Comparison of ENCODE assay signal across 8 cellular contexts in the genomic region with DNA sequence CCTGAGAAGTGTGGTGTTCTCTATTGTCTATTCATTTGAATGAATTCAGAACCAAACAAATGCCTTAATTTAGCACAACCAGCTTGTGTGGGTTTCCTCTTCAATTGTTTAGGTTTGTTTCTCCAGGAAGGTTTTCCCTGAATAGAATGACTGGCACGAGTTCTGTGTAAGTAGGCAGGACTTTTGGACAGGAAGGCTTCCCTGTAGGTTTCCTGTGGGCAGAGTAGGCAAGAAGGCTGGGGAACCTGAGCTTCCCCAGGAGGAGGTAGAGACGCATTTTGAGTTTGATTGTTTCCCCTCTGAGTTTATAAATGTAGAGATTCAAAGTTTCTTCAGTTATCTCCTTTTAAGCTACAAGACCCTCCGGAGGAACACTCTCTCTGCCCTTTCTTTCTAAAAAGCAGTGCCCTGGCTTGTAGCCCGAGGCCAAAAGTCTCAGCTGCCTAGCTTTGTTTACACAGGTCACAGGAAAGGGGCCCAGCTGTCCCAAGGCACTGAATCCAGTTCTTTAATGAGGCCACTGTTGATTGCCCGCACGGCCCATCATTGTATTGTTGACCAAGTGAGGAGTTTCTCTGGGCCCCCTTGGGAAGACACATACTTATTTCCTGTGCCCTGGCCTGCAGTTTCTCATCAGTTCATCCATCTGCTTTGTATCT.
DNase-seq lines count a peak whose midpoint lies in the region; TF ChIP-seq lines count a peak whose summit lies in the region.

No MANE protein-coding gene starts in this region.

- peak overlapping the region; percentile 87 for H3K27ac ChIP-seq in caudate nucleus (ENCODE audit: low read depth, low read length)
- no peak overlapping the region for H3K27ac ChIP-seq in transverse colon
- H3K27ac ChIP-seq in prostate gland: no peak overlapping the region

- H3K27ac Mint-ChIP-seq in nephron progenitor cell: peak overlapping the region; percentile 99

- peak overlapping the region; percentile 21; the same call in 1 of the 2 replicates for H3K9ac ChIP-seq in ES-I3 (ENCODE audit: low read depth, low read length)

- H3K27me3 Mint-ChIP-seq in nephron progenitor cell (ENCODE audit: low read depth, poor library complexity): peaks cover 5% of the 10 kb centered on the region

- H3K9me3 ChIP-seq in ES-I3 (ENCODE audit: control insufficient read depth, insufficient read depth, low read length) (no peaks in the 10 kb centered on the region), transverse colon (no peaks in the 10 kb centered on the region), prostate gland (no peaks in the 10 kb centered on the region)

- no peak for TF ChIP-seq POLR2A in transverse colon (IDR thresholded peaks at IDR 0.05)
- no peak for TF ChIP-seq POLR2A in prostate gland (IDR thresholded peaks at IDR 0.05)

- intact Hi-C loops in transverse colon (cut with DNase I; ENCODE audit: low total_unique reads) (no loop called here), prostate gland (cut with DNase I) (no loop called here)

- no peaks in the 10 kb centered on the region for H3K36me3 ChIP-seq in ES-I3 (ENCODE audit: insufficient read depth, low read length)
- no peaks in the 10 kb centered on the region for H3K36me3 ChIP-seq in transverse colon
- no peaks in the 10 kb centered on the region for H3K36me3 ChIP-seq in prostate gland

- WGBS in transverse colon (ENCODE audit: low coverage in 1 of 2), 2 donors: 20 to 40% methylated on average over 3 to 6 of the region's 6 CpGs
- WGBS in prostate gland: 48% methylated on average over 6 of the region's 6 CpGs

- H3K27me3 ChIP-seq in transverse colon: no peaks in the 10 kb centered on the region
- H3K27me3 ChIP-seq in prostate gland (replicated peaks; ENCODE audit: insufficient read depth): no peaks in the 10 kb centered on the region

- peak overlapping the region; percentile 13 for H3K4me3 Mint-ChIP-seq in nephron progenitor cell

- peaks cover 27% of the 10 kb centered on the region for H3K4me1 Mint-ChIP-seq in nephron progenitor cell

- peak; percentile 45 to 54 for DNase-seq in NCI-H1930 (lab: John Stamatoyannopoulos, UW)
- peak in 12 of 61 donors; percentile 4 to 34 (median 14) for DNase-seq in caudate nucleus (lab: John Stamatoyannopoulos, UW)
- DNase-seq in nephron progenitor cell: peak; percentile 28
- no peak for DNase-seq in NCI-H1436 (lab: John Stamatoyannopoulos, UW)
- no peak for DNase-seq in HPDE6-E6E7 (ENCODE audit: extremely low spot score)
- no peak for DNase-seq in transverse colon
- no peak for DNase-seq in prostate gland (ENCODE audit: low spot score)

- TF ChIP-seq EP300 in transverse colon (IDR thresholded peaks at IDR 0.05; ENCODE audit: low read depth): no peak

- in situ Hi-C loops in transverse colon (cut with MboI; ENCODE audit: low pct_ligation_motif_present in 1 of 4, low pct_unique_long_range_greater_than_20kb in 1 of 4, low sequenced_read_pairs in 3 of 4): no loop called here

- H3K4me3 ChIP-seq in transverse colon (no peak overlapping the region), prostate gland (no peak overlapping the region)

- no peaks in the 10 kb centered on the region for H3K36me3 Mint-ChIP-seq in nephron progenitor cell (ENCODE audit: low read depth)

- peaks cover 2% of the 10 kb centered on the region for H3K9me3 Mint-ChIP-seq in nephron progenitor cell

- H3K4me1 ChIP-seq in ES-I3 (ENCODE audit: insufficient read depth, low read length): peaks cover 15% of the 10 kb centered on the region
- H3K4me1 ChIP-seq in transverse colon: peaks cover 0 to 5% (median 0%) of the 10 kb centered on the region in 4 donors
- H3K4me1 ChIP-seq in prostate gland (replicated peaks): no peaks in the 10 kb centered on the region

- TF ChIP-seq CTCF in nephron progenitor cell (IDR thresholded peaks at IDR 0.05): no peak
- TF ChIP-seq CTCF in transverse colon (IDR thresholded peaks at IDR 0.05): no peak
- TF ChIP-seq CTCF in prostate gland (IDR thresholded peaks at IDR 0.05): no peak

Comparison
In these comparisons a context has a peak if more than half of its experiments do, and no peak if none do; other contexts are left out.
1. DNase-seq: peak in NCI-H1930 (2 of 2) and nephron progenitor cell (single experiment); none in NCI-H1436 (single experiment), HPDE6-E6E7 (single experiment), transverse colon (single experiment) and prostate gland (single experiment).